19 cellular contexts compared by ENCODE assay signal in the genomic region with DNA sequence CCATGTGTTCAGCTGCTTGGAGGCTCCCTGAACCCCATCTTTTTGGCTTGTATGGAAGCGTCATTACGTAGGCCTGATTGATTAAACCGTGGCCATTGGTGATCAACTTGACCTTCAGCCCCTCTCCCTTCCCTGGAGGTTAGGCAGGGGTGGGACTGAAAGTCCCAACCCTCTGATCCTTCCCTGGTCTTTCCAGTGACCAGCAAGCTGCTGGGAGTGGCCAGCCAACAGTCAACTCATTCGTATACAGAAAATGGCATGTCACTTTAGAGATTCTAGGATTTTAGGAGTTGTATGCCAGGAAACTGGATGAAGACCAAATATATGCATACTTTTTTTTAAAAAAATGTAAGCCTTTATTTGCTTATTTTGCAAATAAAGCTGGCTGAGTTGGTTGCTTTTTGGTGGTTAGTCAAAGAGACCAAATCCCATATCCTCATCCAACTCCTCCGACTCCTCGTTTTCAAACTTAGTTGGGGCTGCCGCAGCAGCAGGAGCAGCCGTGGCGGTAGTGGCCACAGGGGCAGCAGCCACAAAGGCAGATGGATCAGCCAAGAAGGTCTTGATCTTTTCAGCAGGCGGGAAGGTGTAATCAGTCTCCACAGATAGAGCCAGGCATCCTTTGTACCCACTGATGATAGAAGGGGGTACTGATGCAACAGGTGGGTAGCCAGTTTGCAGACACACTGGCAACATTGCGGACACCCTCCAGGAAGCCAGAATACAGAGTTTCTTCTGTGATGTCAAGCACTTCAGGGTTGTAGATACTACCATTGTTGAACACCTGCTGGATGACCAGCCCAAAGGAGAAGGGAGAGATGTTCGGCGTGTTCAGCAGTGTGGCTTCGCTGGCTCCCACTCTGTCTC. TPM values are rescaled to one million over a fixed set of nuclear protein-coding genes. Genes with fewer than 3 reads are reported as not detected.
A peak's percentile ranks its signal among the peaks of the same experiment; 100 is the strongest.
DNase-seq lines count a peak whose midpoint lies in the region; ATAC-seq, FAIRE-seq and TF ChIP-seq lines count a peak whose summit lies in the region.
"Had no signal": no experiment of that assay in that cellular context is flagged by ENCODE, and none has a peak within 500 bp of the region (broad histone marks: within the 10 kb centered on the region; RNA-seq: fewer than 3 reads in every experiment).

No MANE protein-coding gene starts in this region.

- CTCF ChIA-PET in K562 (lab: Yijun Ruan, JAX; ENCODE audit: low intra/inter-chr PET ratio): no interaction called here

- H2BK120ac ChIP-seq in mesendoderm (ENCODE audit: low read depth, low read length): no peak overlapping the region

- TF ChIP-seq RAD21 in K562 (CRISPR knock-in tag; conservative IDR thresholded peaks at IDR 0.05 in 1 of 2, IDR thresholded peaks at IDR 0.05 in 1 of 2): no peak

- in situ Hi-C loops in K562 (cut with MboI): no loop called here

- TF ChIP-seq POLR2A in K562 (conservative IDR thresholded peaks at IDR 0.05) (no peak), vagina (IDR thresholded peaks at IDR 0.05) (no peak)

- no peaks in the 10 kb centered on the region for H3K79me1 ChIP-seq in mesendoderm (ENCODE audit: low read length)

- WGBS in heart right ventricle, 2 donors: 94 to 95% methylated on average over 14 of the region's 14 CpGs
- whole genome bisulfite sequencing in K562 (ENCODE audit: insufficient coverage, low coverage, missing lambda C conversion rate): 81% methylated on average over 14 of the region's 14 CpGs
- WGBS in mesendoderm (ENCODE audit: extremely low coverage, insufficient coverage, low lambda C conversion rate): no CpG with 5 or more reads among the region's 14 CpGs

- H3K27me3 ChIP-seq in heart right ventricle (no peaks in the 10 kb centered on the region), K562 (ENCODE audit: control insufficient read depth in 2 of 2, insufficient read depth in 2 of 2, low read length in 2 of 2) (no peaks in the 10 kb centered on the region), mesendoderm (ENCODE audit: insufficient read depth, low read length, poor library complexity) (no peaks in the 10 kb centered on the region), vagina (no peaks in the 10 kb centered on the region), left lung (no peaks in the 10 kb centered on the region)

- intact Hi-C loops in Right ventricle myocardium superior (cut with DNase I): loop anchor here (5.0 kb wide), 1 partner anchor 46 kb away; no protein-coding TSS in a partner anchor
- intact Hi-C loops in heart right ventricle (cut with DNase I): loop anchor here in 2 of 10 donors (5.0 kb wide), 1 partner anchor 46 kb away; no protein-coding TSS in a partner anchor
- intact Hi-C loops in K562 (cut with micrococcal nuclease): no loop called here
- intact Hi-C loops in vagina (cut with DNase I): no loop called here
- intact Hi-C loops in left lung (cut with DNase I): no loop called here

- H4K5ac ChIP-seq in mesendoderm (ENCODE audit: low read length): no peak overlapping the region

- H3K9ac ChIP-seq in K562 (ENCODE audit: insufficient read depth in 1 of 2, low read depth in 2 of 2, low read length in 2 of 2): peak overlapping the region; percentile 47 to 58; a peak in 3 of 4 replicates
- H3K9ac ChIP-seq in mesendoderm (ENCODE audit: low read length): no peak overlapping the region

- H3K23ac ChIP-seq in mesendoderm (ENCODE audit: low read length): no peak overlapping the region

- H2BK15ac ChIP-seq in mesendoderm (replicated peaks; ENCODE audit: low read depth): no peak overlapping the region

- no peak for TF ChIP-seq EP300 in K562 (IDR thresholded peaks at IDR 0.05; ENCODE audit: low read length)

- H3K79me2 ChIP-seq in K562 (ENCODE audit: control insufficient read depth, insufficient read depth, low read length) (no peaks in the 10 kb centered on the region), mesendoderm (ENCODE audit: control insufficient read depth, insufficient read depth, low read length) (no peaks in the 10 kb centered on the region)

- peak; percentile 35 for FAIRE-seq in K562 (lab: Jason Lieb, UNC)
- FAIRE-seq: G401.6, H1 had no signal

- H3K36me3 ChIP-seq in heart right ventricle (no peaks in the 10 kb centered on the region), K562 (ENCODE audit: control insufficient read depth, insufficient read depth, low read length) (no peaks in the 10 kb centered on the region), mesendoderm (ENCODE audit: control insufficient read depth, insufficient read depth, low read length) (no peaks in the 10 kb centered on the region), vagina (no peaks in the 10 kb centered on the region), left lung (no peaks in the 10 kb centered on the region)

- no TSS peak for BruUV-seq in K562 (replicated peaks; lab: Mats Ljungman, UMichigan)

- H2AK5ac ChIP-seq in mesendoderm (ENCODE audit: low read length): no peak overlapping the region

- ATAC-seq in Right ventricle myocardium superior (ENCODE audit: poor library complexity) (no peak), heart right ventricle (no peak), K562 (no peak), GM19023 (IDR thresholded peaks at IDR 0.05; ENCODE audit: unreplicated experiment) (no peak), left lung (no peak)

- H3K27ac ChIP-seq in heart right ventricle (no peak overlapping the region), K562 (ENCODE audit: extremely low read depth, low read depth, low read length) (peak overlapping the region; percentile 83; the same call in 2 of the 3 replicates), mesendoderm (ENCODE audit: low read depth, low read length) (no peak overlapping the region), vagina (peak overlapping the region; percentile 91), left lung (no peak overlapping the region)

- no peak for TF ChIP-seq CTCF in heart right ventricle (IDR thresholded peaks at IDR 0.05)
- no peak for TF ChIP-seq CTCF in K562 (IDR thresholded peaks at IDR 0.05 in 2 of 3, conservative IDR thresholded peaks at IDR 0.05 in 1 of 3; ENCODE audit: insufficient read depth in 2 of 3, low read depth in 1 of 3, low read length in 3 of 3)
- TF ChIP-seq CTCF in vagina (IDR thresholded peaks at IDR 0.05): no peak
- no peak for TF ChIP-seq CTCF in left lung (IDR thresholded peaks at IDR 0.05)

- H3K9me1 ChIP-seq in K562 (ENCODE audit: control insufficient read depth, insufficient read depth, low read length): no peaks in the 10 kb centered on the region

- POLR2A ChIA-PET in K562 (lab: Yijun Ruan, JAX): interaction anchor here (1.0 to 1.4 kb wide), 3 partner anchors 11 to 95 kb away, joined by 3 to 4 read pairs (median 4); a partner anchor contains a TSS

- DNase-seq in Right ventricle myocardium superior (peak; percentile 31), heart right ventricle (no peak), K562 (ENCODE audit: extremely low read depth in 1 of 4, low spot score in 3 of 4) (no peak), mesendoderm (no peak), vagina (ENCODE audit: extremely low spot score in 2 of 2) (no peak), kidney glomerular epithelial cell (lab: John Stamatoyannopoulos, UW) (no peak), left lung (no peak)
- DNase-seq: C1 segment of cervical spinal cord, DND-41, Kasumi-1, MM.1S, NCI-H1105, NCI-H187 treated with DMSO at 0.1 percent for 48 hours, NCI-H69, OCI-M1, RPMI8226 had no signal

- H3K4me2 ChIP-seq in K562 (ENCODE audit: insufficient read depth, low read length) (peak overlapping the region; percentile 77), mesendoderm (ENCODE audit: low read length) (no peak overlapping the region)

- no peak overlapping the region for H3K18ac ChIP-seq in mesendoderm (ENCODE audit: low read length)

- H2BK5ac ChIP-seq in mesendoderm (ENCODE audit: low read length): no peak overlapping the region

- H3K4me3 ChIP-seq in heart right ventricle (no peak overlapping the region), K562 (no peak overlapping the region), mesendoderm (ENCODE audit: low read length) (no peak overlapping the region), vagina (no peak overlapping the region), left lung (no peak overlapping the region)

- H3K9me3 ChIP-seq in heart right ventricle: no peaks in the 10 kb centered on the region
- H3K9me3 ChIP-seq in K562 (replicated peaks; ENCODE audit: control insufficient read depth, insufficient read depth, low read depth, low read length): no peaks in the 10 kb centered on the region
- H3K9me3 ChIP-seq in vagina: no peaks in the 10 kb centered on the region
- H3K9me3 ChIP-seq in left lung: no peaks in the 10 kb centered on the region

- H3K4me1 ChIP-seq in heart right ventricle: peaks cover 18 to 40% (median 30%) of the 10 kb centered on the region in 9 donors
- H3K4me1 ChIP-seq in K562 (replicated peaks in 1 of 2; ENCODE audit: control insufficient read depth in 2 of 2, insufficient read depth in 2 of 2, low read length in 2 of 2): peaks cover 36 to 42% of the 10 kb centered on the region in 2 experiments; a peak in 4 of 5 replicates
- peaks cover 7% of the 10 kb centered on the region for H3K4me1 ChIP-seq in mesendoderm (ENCODE audit: control insufficient read depth, low read depth, low read length)
- H3K4me1 ChIP-seq in vagina: peaks cover 49% of the 10 kb centered on the region
- H3K4me1 ChIP-seq in left lung: peaks cover 17 to 29% of the 10 kb centered on the region in 2 donors

- no peak overlapping the region for H4K8ac ChIP-seq in mesendoderm (ENCODE audit: low read depth, low read length)

- H4K20me1 ChIP-seq in K562 (replicated peaks; ENCODE audit: control insufficient read depth, insufficient read depth, low read length): no peaks in the 10 kb centered on the region

- H3K56ac ChIP-seq in mesendoderm (ENCODE audit: low read length): peak overlapping the region; percentile 27

- H2AFZ ChIP-seq in K562 (ENCODE audit: low read depth, low read length): peak overlapping the region; percentile 82

- H3K4ac ChIP-seq in mesendoderm (ENCODE audit: low read depth, low read length): no peak overlapping the region

RNA-seq across cellular contexts. Expression of a gene that starts 16.6 kb away (rescaled TPM):
- total RNA-seq in Right ventricle myocardium superior (73.3 TPM), heart right ventricle (10 to 100 TPM; 41.0 to 98.5 (median 58.7) TPM), K562 (2014; rRNA removed) (20.9 and 39.6 TPM in 2 replicates), K562 (2014; rRNA removed; fragmentation: Illumina TruSeq; extraction: Trizol) (16.7 and 17.7 TPM in 2 replicates), K562 (2015; rRNA removed; fragmentation: Illumina TruSeq; extraction: Trizol) (31.8 and 34.5 TPM in 2 replicates), K562 (2021) (21.3 and 22.7 TPM in 2 replicates), vagina (1,179 TPM), left lung (100 to 1,000 TPM; 133 to 348 TPM)
- polyA plus RNA-seq in heart right ventricle (10 to 100 TPM; 73.7 to 88.4 TPM), K562 (2011; rRNA removed) (15.0 and 23.8 TPM in 2 replicates), K562 (2014; fragmentation: Illumina TruSeq; extraction: Trizol) (23.8 and 24.4 TPM in 2 replicates), K562 (2014; fragmentation: Nextera tagmentation; extraction: Ambion mirVana) (1 to 10 TPM; 6.9 to 8.8 TPM), K562 (2014; rRNA removed) (15.3 and 18.2 TPM in 2 replicates)
- 39.0 and 119 TPM in 2 replicates for total RNA-seq in K562 (2011; cell fraction: chromatin; rRNA removed; ENCODE audit: low replicate concordance)
- total RNA-seq in K562 (2011; cell fraction: nucleolus; rRNA removed): 77.4 and 121 TPM in 2 replicates
- 50.6 and 60.0 TPM in 2 replicates for total RNA-seq in K562 (2011; cell fraction: nucleoplasm; rRNA removed)
- polyA plus RNA-seq in K562 (2011; cell fraction: cytosol; rRNA removed): 17.5 and 26.1 TPM in 2 replicates
- 75.3 and 106 TPM in 2 replicates for polyA plus RNA-seq in K562 (2011; cell fraction: nucleus; rRNA removed)
- polyA plus RNA-seq in K562 (2012): 23.5 and 32.0 TPM in 2 replicates
- polyA minus RNA-seq in K562 (2011; rRNA and poly(A)+ RNA removed): 19.5 and 24.3 TPM in 2 replicates
- 17.6 and 21.0 TPM in 2 replicates for polyA minus RNA-seq in K562 (2011; cell fraction: cytosol; rRNA and poly(A)+ RNA removed)
- polyA minus RNA-seq in K562 (2011; cell fraction: nucleus; rRNA and poly(A)+ RNA removed): 67.9 and 90.0 TPM in 2 replicates
- polyA plus RNA-seq in mesendoderm (2013, experiment 1 of 2): 49.3 TPM
- polyA plus RNA-seq in mesendoderm (2013, experiment 2 of 2): 45.6 TPM

Comparison
In these comparisons a context has a peak if more than half of its experiments do, and no peak if none do; other contexts are left out.
1. H3K27ac ChIP-seq: peak in K562 (single experiment) and vagina (single experiment); none in heart right ventricle (0 of 10), mesendoderm (single experiment) and left lung (0 of 2).